Comparison of ENCODE assay signal across 9 cellular contexts in the genomic region with DNA sequence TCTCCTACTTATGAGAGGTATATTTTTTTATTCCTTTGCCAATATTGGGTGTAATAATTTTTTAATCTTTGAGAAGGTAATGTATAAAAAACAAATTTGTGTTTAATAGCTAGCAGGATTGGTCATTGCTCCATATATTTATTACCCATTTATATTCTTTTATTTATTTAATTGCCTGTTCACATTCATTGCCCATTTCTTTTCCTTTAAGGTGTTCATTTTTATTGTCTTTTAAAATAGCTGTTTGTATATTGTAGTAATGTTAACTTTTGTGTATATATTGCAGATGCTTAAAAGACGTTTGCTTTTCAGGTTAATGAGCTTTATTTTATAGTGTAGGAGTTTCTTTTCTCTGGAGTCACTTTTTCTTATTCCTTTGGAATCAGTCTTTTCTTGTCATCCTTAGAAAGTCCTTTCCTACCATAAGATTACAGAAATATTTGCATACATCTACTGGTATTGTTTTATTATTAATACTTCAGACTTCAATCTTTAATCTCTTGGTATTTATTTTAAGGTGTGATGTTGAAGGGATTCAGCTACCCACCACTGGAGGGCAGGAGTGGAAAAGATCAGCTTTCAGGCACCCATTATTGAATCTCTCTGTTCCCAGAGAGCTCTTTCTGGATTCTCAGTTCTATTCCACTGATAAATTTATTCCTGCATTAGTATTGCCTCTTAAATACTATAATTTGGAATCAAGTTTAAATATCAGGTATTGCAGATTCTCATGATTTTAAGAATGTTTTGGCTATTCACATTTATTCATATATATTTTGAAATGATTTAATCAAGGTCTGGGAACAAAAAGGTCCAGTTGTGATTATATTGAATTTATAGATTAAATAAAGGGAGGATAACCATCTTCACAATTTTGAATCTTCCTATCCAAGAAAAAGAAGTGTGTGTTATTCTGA. TPM values are rescaled to one million over a fixed set of nuclear protein-coding genes. Genes with fewer than 3 reads are reported as not detected.
DNase-seq lines count a peak whose midpoint lies in the region; ATAC-seq, FAIRE-seq and TF ChIP-seq lines count a peak whose summit lies in the region.
"Had no signal": no experiment of that assay in that cellular context is flagged by ENCODE, and none has a peak within 500 bp of the region (broad histone marks: within the 10 kb centered on the region; RNA-seq: fewer than 3 reads in every experiment).

No MANE protein-coding gene starts in this region.

- H3K79me2 ChIP-seq in HepG2 (ENCODE audit: insufficient read depth, low read length): peaks cover 82% of the 10 kb centered on the region

- CTCF ChIA-PET in CD8-positive, alpha-beta T cell (lab: Charles Lee): interaction anchor here (1.0 to 1.8 kb wide), 8 partner anchors 9 to 84 kb away, joined by 3 to 10 read pairs (median 4); no protein-coding TSS in a partner anchor
- CTCF ChIA-PET in activated B cell treated with CpG ODN at 0.5 μM for 24 hours (lab: Charles Lee): interaction anchor here (0.6 to 3.0 kb wide), 12 partner anchors 12 to 986 kb away, joined by 3 to 22 read pairs (median 4); no protein-coding TSS in a partner anchor
- CTCF ChIA-PET in HepG2 (lab: Yijun Ruan, JAX; ENCODE audit: low intra/inter-chr PET ratio, low total read pairs): interaction anchor here (1.1 to 1.2 kb wide), 2 partner anchors 66 to 296 kb away, joined by 3 read pairs; no protein-coding TSS in a partner anchor

- peaks cover 26% of the 10 kb centered on the region for H4K20me1 ChIP-seq in HepG2 (ENCODE audit: insufficient read depth, low read length)

- H3K27ac Mint-ChIP-seq in CD8-positive, alpha-beta T cell: no peak overlapping the region
- no peak overlapping the region for H3K27ac Mint-ChIP-seq in activated B cell treated with CpG ODN at 0.5 μM for 24 hours

- TF ChIP-seq POLR2A in HepG2 (IDR thresholded peaks at IDR 0.05; ENCODE audit: insufficient read depth in 1 of 2, low read depth in 2 of 2, low read length in 2 of 2) (no peak), GM12891 (IDR thresholded peaks at IDR 0.05; ENCODE audit: low read depth, low read length) (no peak)

- no peak overlapping the region for H3K4me3 ChIP-seq in CD8-positive, alpha-beta T cell (ENCODE audit: low read depth, low read length)
- H3K4me3 ChIP-seq in HFF-Myc (replicated peaks; ENCODE audit: low read depth, low read length) (no peak overlapping the region), HepG2 (replicated peaks in 1 of 3; ENCODE audit: insufficient read depth in 1 of 3, low read depth in 2 of 3, low read length in 3 of 3) (no peak overlapping the region), right atrium auricular region (no peak overlapping the region)

- no peak overlapping the region for H3K9ac ChIP-seq in HepG2 (ENCODE audit: insufficient read depth, low read depth, low read length)

- no peak overlapping the region for H3K4me3 Mint-ChIP-seq in CD8-positive, alpha-beta T cell
- H3K4me3 Mint-ChIP-seq in activated B cell treated with CpG ODN at 0.5 μM for 24 hours: no peak overlapping the region

- peaks cover 6% of the 10 kb centered on the region for H3K4me1 ChIP-seq in CD8-positive, alpha-beta T cell (ENCODE audit: insufficient read depth, low read length)
- peaks cover 9% of the 10 kb centered on the region; the same call in 1 of the 2 replicates for H3K4me1 ChIP-seq in HepG2 (ENCODE audit: insufficient read depth, low read length)
- peaks cover 0 to 9% of the 10 kb centered on the region in 2 donors for H3K4me1 ChIP-seq in right atrium auricular region

- no peak for TF ChIP-seq RAD21 in HepG2 (CRISPR knock-in tag; IDR thresholded peaks at IDR 0.05)

- no peaks in the 10 kb centered on the region for H3K27me3 ChIP-seq in CD8-positive, alpha-beta T cell (ENCODE audit: insufficient read depth, low read length)
- no peaks in the 10 kb centered on the region for H3K27me3 ChIP-seq in HepG2 (ENCODE audit: control insufficient read depth in 1 of 2, insufficient read depth in 2 of 2, low read length in 2 of 2)
- H3K27me3 ChIP-seq in right atrium auricular region: no peaks in the 10 kb centered on the region

- peak; percentile 75 for TF ChIP-seq CTCF in CD8-positive, alpha-beta T cell (IDR thresholded peaks at IDR 0.05)
- peak; percentile 38 for TF ChIP-seq CTCF in HFF-Myc (IDR thresholded peaks at IDR 0.05; ENCODE audit: low read depth, low read length, missing control alignments)
- TF ChIP-seq CTCF in activated B cell treated with CpG ODN at 0.5 μM for 24 hours (IDR thresholded peaks at IDR 0.05): no peak
- peak; percentile 57 for TF ChIP-seq CTCF in HepG2 (CRISPR knock-in tag; IDR thresholded peaks at IDR 0.05)
- peak in 1 of 2 donors; percentile 43 for TF ChIP-seq CTCF in right atrium auricular region (IDR thresholded peaks at IDR 0.05)
- no peak for TF ChIP-seq CTCF in omental fat pad (IDR thresholded peaks at IDR 0.05)

- POLR2A ChIA-PET in CD8-positive, alpha-beta T cell (lab: Charles Lee): interaction anchor here (0.5 to 5.5 kb wide), 2 partner anchors 17 to 805 kb away, joined by 3 to 29 read pairs; partner anchors contain the start of gene PPM1A
- POLR2A ChIA-PET in activated B cell treated with CpG ODN at 0.5 μM for 24 hours (lab: Charles Lee): interaction anchor here (0.9 to 1.3 kb wide), 3 partner anchors 15 to 65 kb away, joined by 3 to 4 read pairs (median 4); partner anchors contain the start of gene PPM1A
- POLR2A ChIA-PET in HepG2 (lab: Yijun Ruan, JAX): interaction anchor here (1.8 kb wide), 1 partner anchor 17 kb away, joined by 7 read pairs; the partner anchor contains the start of gene PPM1A

- H3K4me2 ChIP-seq in HepG2 (ENCODE audit: low read depth, low read length): no peak overlapping the region

- peaks cover 10% of the 10 kb centered on the region for H3K9me3 Mint-ChIP-seq in CD8-positive, alpha-beta T cell
- H3K9me3 Mint-ChIP-seq in activated B cell treated with CpG ODN at 0.5 μM for 24 hours: peaks cover 10% of the 10 kb centered on the region

- no peaks in the 10 kb centered on the region for H3K27me3 Mint-ChIP-seq in CD8-positive, alpha-beta T cell (ENCODE audit: low read depth)
- no peaks in the 10 kb centered on the region for H3K27me3 Mint-ChIP-seq in activated B cell treated with CpG ODN at 0.5 μM for 24 hours

- no TSS peak for BruUV-seq in HepG2 (replicated peaks; lab: Mats Ljungman, UMichigan)

- no peaks in the 10 kb centered on the region for H3K9me3 ChIP-seq in CD8-positive, alpha-beta T cell (ENCODE audit: low read length)
- H3K9me3 ChIP-seq in HepG2 (ENCODE audit: low read length) (no peaks in the 10 kb centered on the region), right atrium auricular region (peaks cover 0 to 32% of the 10 kb centered on the region in 2 donors)

- 84% methylated on average over 1 of the region's 1 CpG for WGBS in HepG2 (ENCODE audit: low lambda C conversion rate)

- H3K27ac ChIP-seq in CD8-positive, alpha-beta T cell (ENCODE audit: low read depth, low read length): no peak overlapping the region
- H3K27ac ChIP-seq in HepG2 (ENCODE audit: extremely low read length, insufficient read depth, low read length) (no peak overlapping the region), right atrium auricular region (no peak overlapping the region)

- intact Hi-C loops in CD8-positive, alpha-beta T cell (cut with DNase I, micrococcal nuclease): loop anchor here in 1 of 2 experiments (1.0 to 5.0 kb wide), 4 partner anchors 16 to 296 kb away; no protein-coding TSS in a partner anchor
- intact Hi-C loops in activated B cell treated with CpG ODN at 0.5 μM for 24 hours (cut with micrococcal nuclease): loop anchor here (1.0 to 10.0 kb wide), 4 partner anchors 17 to 759 kb away; partner anchors contain the start of gene PPM1A
- intact Hi-C loops in HepG2 (cut with micrococcal nuclease; ENCODE audit: unreplicated experiment): loop anchor here (1.0 to 5.0 kb wide), 2 partner anchors 65 to 296 kb away; no protein-coding TSS in a partner anchor

- no peak for FAIRE-seq in HepG2 (lab: Jason Lieb, UNC)
- FAIRE-seq in GM12891 (lab: Jason Lieb, UNC): no peak

- peaks cover 33% of the 10 kb centered on the region for H3K4me1 Mint-ChIP-seq in CD8-positive, alpha-beta T cell (ENCODE audit: low read depth)
- H3K4me1 Mint-ChIP-seq in activated B cell treated with CpG ODN at 0.5 μM for 24 hours: peaks cover 22% of the 10 kb centered on the region

- peak; percentile 61 for ATAC-seq in CD8-positive, alpha-beta T cell
- peak; percentile 54 for ATAC-seq in activated B cell treated with CpG ODN at 0.5 μM for 24 hours (ENCODE audit: low read depth)
- peak; percentile 58; the same call in 2 of the 3 replicates for ATAC-seq in HepG2
- no peak for ATAC-seq in omental fat pad (ENCODE audit: low FRiP score)

- DNase-seq in CD8-positive, alpha-beta T cell: peak in 3 of 7 experiments; percentile 22 to 29 (median 27)
- no peak for DNase-seq in HFF-Myc (ENCODE audit: extremely low read depth, low read depth)
- DNase-seq in activated B cell treated with CpG ODN at 0.5 μM for 24 hours: no peak
- peak; percentile 27 for DNase-seq in HepG2 (ENCODE audit: low spot score)
- DNase-seq in C1 segment of cervical spinal cord (lab: John Stamatoyannopoulos, UW): no peak
- DNase-seq in GM12891 (ENCODE audit: insufficient read length, low spot score): no peak
- DNase-seq in right atrium auricular region (ENCODE audit: low spot score): no peak
- no peak for DNase-seq in omental fat pad (ENCODE audit: low spot score)
- DNase-seq: activated T-cell treated with anti-CD3 and anti-CD28 coated beads, Interleukin-2, amount 50 U/mL, for 1 hour had no signal

- peaks cover 5% of the 10 kb centered on the region for H3K36me3 Mint-ChIP-seq in CD8-positive, alpha-beta T cell
- peaks cover 13% of the 10 kb centered on the region for H3K36me3 Mint-ChIP-seq in activated B cell treated with CpG ODN at 0.5 μM for 24 hours (ENCODE audit: low read depth)

- no peaks in the 10 kb centered on the region for H3K36me3 ChIP-seq in CD8-positive, alpha-beta T cell (ENCODE audit: insufficient read depth, low read length)
- no peaks in the 10 kb centered on the region for H3K36me3 ChIP-seq in HepG2 (replicated peaks in 1 of 2; ENCODE audit: control insufficient read depth in 1 of 2, insufficient read depth in 2 of 2, low read length in 2 of 2)
- H3K36me3 ChIP-seq in right atrium auricular region: no peaks in the 10 kb centered on the region

- H2AFZ ChIP-seq in HepG2 (ENCODE audit: low read length): no peak overlapping the region

- in situ Hi-C loops in HepG2 (cut with HindIII; ENCODE audit: extremely low pct_ligation_motif_present, low pct_unique_long_range_greater_than_20kb): no loop called here

- TF ChIP-seq EP300 in HepG2 (IDR thresholded peaks at IDR 0.05; ENCODE audit: low read depth in 2 of 2, low read length in 2 of 2) (no peak), HepG2 (CRISPR knock-in tag; IDR thresholded peaks at IDR 0.05; ENCODE audit: borderline replicate concordance) (no peak)

RNA-seq across cellular contexts. Expression of gene PPM1A, which starts 17.3 kb away (rescaled TPM):
- 100 to 1,000 TPM; 114 to 115 TPM for total RNA-seq in CD8-positive, alpha-beta T cell
- total RNA-seq in activated B cell treated with CpG ODN at 0.5 μM for 24 hours (40.1 and 47.5 TPM in 2 replicates), HepG2 (2016; rRNA removed; fragmentation: Illumina TruSeq; extraction: Trizol) (29.8 and 37.6 TPM in 2 replicates), right atrium auricular region (10 to 100 TPM; 37.0 to 42.4 TPM), omental fat pad (10 to 100 TPM; 37.2 to 53.8 (median 38.9) TPM)
- total RNA-seq in HepG2 (2016; cell fraction: cytosol; rRNA removed; fragmentation: Illumina TruSeq; extraction: Trizol; ENCODE audit: low read depth): 12.6 and 12.8 TPM in 2 replicates
- total RNA-seq in HepG2 (2016; cell fraction: insoluble cytoplasmic fraction; rRNA removed; fragmentation: Illumina TruSeq; extraction: Trizol): 27.0 and 34.6 TPM in 2 replicates
- total RNA-seq in HepG2 (2016; cell fraction: membrane; rRNA removed; fragmentation: Illumina TruSeq; extraction: Trizol): 36.5 and 40.3 TPM in 2 replicates
- 23.7 and 28.3 TPM in 2 replicates for total RNA-seq in HepG2 (2016; cell fraction: nucleus; rRNA removed; fragmentation: Illumina TruSeq; extraction: Trizol)
- polyA plus RNA-seq in HepG2 (2011; rRNA removed): 20.4 and 23.3 TPM in 2 replicates
- 6.8 and 14.1 TPM in 2 replicates for polyA plus RNA-seq in HepG2 (2011; cell fraction: cytosol; rRNA removed)
- 13.7 and 18.0 TPM in 2 replicates for polyA plus RNA-seq in HepG2 (2011; cell fraction: nucleus; rRNA removed)
- 29.6 and 41.4 TPM in 2 replicates for polyA plus RNA-seq in HepG2 (2012)
- polyA plus RNA-seq in HepG2 (2016; cell fraction: cytosol; fragmentation: Illumina TruSeq; extraction: Trizol; ENCODE audit: low read depth): 9.4 and 10.8 TPM in 2 replicates
- polyA plus RNA-seq in HepG2 (2016; cell fraction: insoluble cytoplasmic fraction; fragmentation: Illumina TruSeq; extraction: Trizol; ENCODE audit: low read depth): 30.9 and 34.7 TPM in 2 replicates
- 23.2 and 25.1 TPM in 2 replicates for polyA plus RNA-seq in HepG2 (2016; cell fraction: membrane; fragmentation: Illumina TruSeq; extraction: Trizol; ENCODE audit: low read depth)
- polyA plus RNA-seq in HepG2 (2016; cell fraction: nucleus; fragmentation: Illumina TruSeq; extraction: Trizol; ENCODE audit: insufficient read depth, low read depth): 42.0 and 44.4 TPM in 2 replicates
- polyA minus RNA-seq in HepG2 (2011; rRNA and poly(A)+ RNA removed; ENCODE audit: low replicate concordance): 36.9 and 46.4 TPM in 2 replicates
- 25.6 and 32.2 TPM in 2 replicates for polyA minus RNA-seq in HepG2 (2011; cell fraction: cytosol; rRNA and poly(A)+ RNA removed)
- 49.9 and 56.8 TPM in 2 replicates for polyA minus RNA-seq in HepG2 (2011; cell fraction: nucleus; rRNA and poly(A)+ RNA removed)
- polyA plus RNA-seq in GM12891 (2012; ENCODE audit: low read depth, missing spikeins): 40.1 TPM

Comparison
In these comparisons a context has a peak if more than half of its experiments do, and no peak if none do; other contexts are left out.
1. CTCF ChIP-seq: peak in CD8-positive, alpha-beta T cell (single experiment), HFF-Myc (single experiment) and HepG2 (single experiment); none in activated B cell treated with CpG ODN at 0.5 μM for 24 hours (single experiment) and omental fat pad (0 of 3).